ENCODE assay signal across 1 cellular context in genomic region chr21:33541756-33542639, GRCh38.
TF ChIP-seq lines count a peak whose summit lies in the region.

Gene GART (minus strand): TSS chr21:33542117. CDS start chr21:33539315, 2,802 bp downstream.

TF ChIP-seq in HepG2, 621 proteins besides CTCF, POLR2A, EP300 and RAD21 (continued from another document and continues in another):
- TF ChIP-seq ZBTB25 (CRISPR knock-in tag; IDR thresholded peaks at IDR 0.05) (peak; percentile 99), SNAPC2 (CRISPR knock-in tag; IDR thresholded peaks at IDR 0.05) (0 out of 2 replicates have a peak, but pooled peaks have one; percentile 43), TBX2 (CRISPR knock-in tag; IDR thresholded peaks at IDR 0.05; ENCODE audit: borderline replicate concordance) (peak; percentile 11; the same call in 1 of the 2 replicates), RBM39 (IDR thresholded peaks at IDR 0.05; ENCODE audit: low read depth, low read length, poor library complexity, severe bottlenecking) (peak; percentile 85), CHCHD3 (CRISPR knock-in tag; IDR thresholded peaks at IDR 0.05) (no peak), KDM5B (CRISPR knock-in tag; IDR thresholded peaks at IDR 0.05; ENCODE audit: borderline replicate concordance) (peak; percentile 72), ZNF816 (CRISPR knock-in tag; IDR thresholded peaks at IDR 0.05; ENCODE audit: borderline replicate concordance) (peak; percentile 91), SRSF1 (optimal IDR thresholded peaks at IDR 0.05; ENCODE audit: low read depth, low read length) (no peak), JARID2 (CRISPR knock-in tag; IDR thresholded peaks at IDR 0.05; ENCODE audit: insufficient replicate concordance) (no peak), NFYC (CRISPR knock-in tag; IDR thresholded peaks at IDR 0.05) (peak; percentile 71), ZFP37 (CRISPR knock-in tag; IDR thresholded peaks at IDR 0.05; ENCODE audit: borderline replicate concordance) (no peak), ZNF232 (CRISPR knock-in tag; IDR thresholded peaks at IDR 0.05; ENCODE audit: borderline replicate concordance) (0 out of 2 replicates have a peak, but pooled peaks have one; percentile 5), ZNF276 (CRISPR knock-in tag; IDR thresholded peaks at IDR 0.05; ENCODE audit: low read depth) (no peak), GPN1 (CRISPR knock-in tag; IDR thresholded peaks at IDR 0.05; ENCODE audit: borderline replicate concordance) (no peak), NR2F1 (CRISPR knock-in tag; IDR thresholded peaks at IDR 0.05) (no peak), ZNF558 (CRISPR knock-in tag; IDR thresholded peaks at IDR 0.05; ENCODE audit: borderline replicate concordance) (no peak), GZF1 (CRISPR knock-in tag; IDR thresholded peaks at IDR 0.05) (0 out of 2 replicates have a peak, but pooled peaks have one; percentile 52), GABPA (IDR thresholded peaks at IDR 0.05; ENCODE audit: low read depth, low read length) (peak; percentile 81), GABPA (CRISPR knock-in tag; IDR thresholded peaks at IDR 0.05; ENCODE audit: low read depth) (peak; percentile 78), MLLT10 (CRISPR knock-in tag; IDR thresholded peaks at IDR 0.05) (no peak; the same call in 1 of the 2 replicates), ZNF256 (CRISPR knock-in tag; conservative IDR thresholded peaks at IDR 0.05) (peak; percentile 72; the same call in 1 of the 2 replicates), ZNF792 (CRISPR knock-in tag; IDR thresholded peaks at IDR 0.05) (no peak; the same call in 1 of the 2 replicates), SRY (CRISPR knock-in tag; IDR thresholded peaks at IDR 0.05) (peak; percentile 13; the same call in 1 of the 2 replicates), BRD4 (CRISPR knock-in tag; IDR thresholded peaks at IDR 0.05) (0 out of 2 replicates have a peak, but pooled peaks have one; percentile 60), ZNF335 (CRISPR knock-in tag; IDR thresholded peaks at IDR 0.05) (peak; percentile 71), ZNF281 (CRISPR knock-in tag; IDR thresholded peaks at IDR 0.05; ENCODE audit: borderline replicate concordance) (no peak), HMG20A (CRISPR knock-in tag; IDR thresholded peaks at IDR 0.05; ENCODE audit: borderline replicate concordance) (no peak), NFKB2 (CRISPR knock-in tag; IDR thresholded peaks at IDR 0.05; ENCODE audit: borderline replicate concordance) (peak; percentile 53), CAMTA2 (CRISPR knock-in tag; IDR thresholded peaks at IDR 0.05; ENCODE audit: borderline replicate concordance) (no peak), ZBTB20 (CRISPR knock-in tag; IDR thresholded peaks at IDR 0.05; ENCODE audit: borderline replicate concordance, low read depth) (no peak), DDIT3 (CRISPR knock-in tag; IDR thresholded peaks at IDR 0.05) (no peak), NFIC (IDR thresholded peaks at IDR 0.05; ENCODE audit: low read length) (no peak), ZNF224 (CRISPR knock-in tag; IDR thresholded peaks at IDR 0.05) (peak; percentile 63; the same call in 1 of the 2 replicates), TOPORS (CRISPR knock-in tag; IDR thresholded peaks at IDR 0.05) (no peak; the same call in 1 of the 2 replicates), KLF12 (CRISPR knock-in tag; IDR thresholded peaks at IDR 0.05; ENCODE audit: borderline replicate concordance) (peak; percentile 93; the same call in 1 of the 2 replicates), PPARG (CRISPR knock-in tag; conservative IDR thresholded peaks at IDR 0.05) (0 out of 2 replicates have a peak, but pooled peaks have one; percentile 19), SYNCRIP (IDR thresholded peaks at IDR 0.05; ENCODE audit: insufficient read depth, low read depth, low read length) (no peak), KAT2B (IDR thresholded peaks at IDR 0.05; ENCODE audit: borderline replicate concordance, low read depth, low read length) (no peak), THYN1 (CRISPR knock-in tag; IDR thresholded peaks at IDR 0.05; ENCODE audit: borderline replicate concordance, low read depth) (no peak), ARID3A (IDR thresholded peaks at IDR 0.05; ENCODE audit: low read depth, low read length) (0 out of 2 replicates have a peak, but pooled peaks have one; percentile 7), ZNF235 (CRISPR knock-in tag; IDR thresholded peaks at IDR 0.05; ENCODE audit: borderline replicate concordance) (no peak), ZFP36L1 (CRISPR knock-in tag; IDR thresholded peaks at IDR 0.05) (no peak), NFIB (CRISPR knock-in tag; IDR thresholded peaks at IDR 0.05; ENCODE audit: borderline replicate concordance) (no peak), GFI1 (CRISPR knock-in tag; IDR thresholded peaks at IDR 0.05; ENCODE audit: borderline replicate concordance) (0 out of 2 replicates have a peak, but pooled peaks have one; percentile 34), HES4 (CRISPR knock-in tag; IDR thresholded peaks at IDR 0.05; ENCODE audit: borderline replicate concordance) (no peak), CEBPB (IDR thresholded peaks at IDR 0.05; ENCODE audit: borderline replicate concordance, low read depth, low read length) (no peak), FIP1L1 (IDR thresholded peaks at IDR 0.05; ENCODE audit: borderline replicate concordance, insufficient read depth, low read depth, low read length) (0 out of 2 replicates have a peak, but pooled peaks have one; percentile 5), IRF1 (CRISPR knock-in tag; IDR thresholded peaks at IDR 0.05; ENCODE audit: low read depth) (no peak), TMF1 (CRISPR knock-in tag; IDR thresholded peaks at IDR 0.05; ENCODE audit: low read depth) (0 out of 2 replicates have a peak, but pooled peaks have one; percentile 11)
- TF ChIP-seq, protein P1, sequence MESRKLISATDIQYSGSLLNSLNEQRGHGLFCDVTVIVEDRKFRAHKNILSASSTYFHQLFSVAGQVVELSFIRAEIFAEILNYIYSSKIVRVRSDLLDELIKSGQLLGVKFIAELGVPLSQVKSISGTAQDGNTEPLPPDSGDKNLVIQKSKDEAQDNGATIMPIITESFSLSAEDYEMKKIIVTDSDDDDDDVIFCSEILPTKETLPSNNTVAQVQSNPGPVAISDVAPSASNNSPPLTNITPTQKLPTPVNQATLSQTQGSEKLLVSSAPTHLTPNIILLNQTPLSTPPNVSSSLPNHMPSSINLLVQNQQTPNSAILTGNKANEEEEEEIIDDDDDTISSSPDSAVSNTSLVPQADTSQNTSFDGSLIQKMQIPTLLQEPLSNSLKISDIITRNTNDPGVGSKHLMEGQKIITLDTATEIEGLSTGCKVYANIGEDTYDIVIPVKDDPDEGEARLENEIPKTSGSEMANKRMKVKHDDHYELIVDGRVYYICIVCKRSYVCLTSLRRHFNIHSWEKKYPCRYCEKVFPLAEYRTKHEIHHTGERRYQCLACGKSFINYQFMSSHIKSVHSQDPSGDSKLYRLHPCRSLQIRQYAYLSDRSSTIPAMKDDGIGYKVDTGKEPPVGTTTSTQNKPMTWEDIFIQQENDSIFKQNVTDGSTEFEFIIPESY (CRISPR knock-in tag; IDR thresholded peaks at IDR 0.05) = no peak
- TF ChIP-seq, protein P2, sequence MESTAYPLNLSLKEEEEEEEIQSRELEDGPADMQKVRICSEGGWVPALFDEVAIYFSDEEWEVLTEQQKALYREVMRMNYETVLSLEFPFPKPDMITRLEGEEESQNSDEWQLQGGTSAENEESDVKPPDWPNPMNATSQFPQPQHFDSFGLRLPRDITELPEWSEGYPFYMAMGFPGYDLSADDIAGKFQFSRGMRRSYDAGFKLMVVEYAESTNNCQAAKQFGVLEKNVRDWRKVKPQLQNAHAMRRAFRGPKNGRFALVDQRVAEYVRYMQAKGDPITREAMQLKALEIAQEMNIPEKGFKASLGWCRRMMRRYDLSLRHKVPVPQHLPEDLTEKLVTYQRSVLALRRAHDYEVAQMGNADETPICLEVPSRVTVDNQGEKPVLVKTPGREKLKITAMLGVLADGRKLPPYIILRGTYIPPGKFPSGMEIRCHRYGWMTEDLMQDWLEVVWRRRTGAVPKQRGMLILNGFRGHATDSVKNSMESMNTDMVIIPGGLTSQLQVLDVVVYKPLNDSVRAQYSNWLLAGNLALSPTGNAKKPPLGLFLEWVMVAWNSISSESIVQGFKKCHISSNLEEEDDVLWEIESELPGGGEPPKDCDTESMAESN (CRISPR knock-in tag; conservative IDR thresholded peaks at IDR 0.05) = no peak
- TF ChIP-seq, protein P3, sequence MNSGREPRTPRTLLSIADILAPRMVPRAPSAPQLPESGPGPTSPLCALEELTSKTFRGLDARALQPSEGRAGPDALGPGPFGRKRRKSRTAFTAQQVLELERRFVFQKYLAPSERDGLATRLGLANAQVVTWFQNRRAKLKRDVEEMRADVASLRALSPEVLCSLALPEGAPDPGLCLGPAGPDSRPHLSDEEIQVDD (CRISPR knock-in tag; IDR thresholded peaks at IDR 0.05; ENCODE audit: borderline replicate concordance) = no peak
- TF ChIP-seq, protein P4, sequence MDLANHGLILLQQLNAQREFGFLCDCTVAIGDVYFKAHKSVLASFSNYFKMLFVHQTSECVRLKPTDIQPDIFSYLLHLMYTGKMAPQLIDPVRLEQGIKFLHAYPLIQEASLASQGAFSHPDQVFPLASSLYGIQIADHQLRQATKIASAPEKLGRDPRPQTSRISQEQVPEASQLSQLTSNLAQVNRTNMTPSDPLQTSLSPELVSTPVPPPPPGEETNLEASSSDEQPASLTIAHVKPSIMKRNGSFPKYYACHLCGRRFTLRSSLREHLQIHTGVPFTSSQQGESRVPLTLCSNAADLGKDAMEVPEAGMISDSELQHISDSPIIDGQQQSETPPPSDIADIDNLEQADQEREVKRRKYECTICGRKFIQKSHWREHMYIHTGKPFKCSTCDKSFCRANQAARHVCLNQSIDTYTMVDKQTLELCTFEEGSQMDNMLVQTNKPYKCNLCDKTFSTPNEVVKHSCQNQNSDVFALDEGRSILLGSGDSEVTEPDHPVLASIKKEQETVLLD (CRISPR knock-in tag; IDR thresholded peaks at IDR 0.05; ENCODE audit: low read depth) = peak; percentile 99
- TF ChIP-seq, protein P5, sequence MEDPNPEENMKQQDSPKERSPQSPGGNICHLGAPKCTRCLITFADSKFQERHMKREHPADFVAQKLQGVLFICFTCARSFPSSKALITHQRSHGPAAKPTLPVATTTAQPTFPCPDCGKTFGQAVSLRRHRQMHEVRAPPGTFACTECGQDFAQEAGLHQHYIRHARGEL (CRISPR knock-in tag; IDR thresholded peaks at IDR 0.05) = no peak
